8 cellular contexts compared by ENCODE assay signal in genomic region chr1:243253927-243254232, GRCh38. TPM values are rescaled to one million over a fixed set of nuclear protein-coding genes. Genes with fewer than 3 reads are reported as not detected.
A peak's percentile ranks its signal among the peaks of the same experiment; 100 is the strongest.
DNase-seq lines count a peak whose midpoint lies in the region; ATAC-seq and TF ChIP-seq lines count a peak whose summit lies in the region.

No MANE protein-coding gene starts in this region.

- H3K36me3 ChIP-seq in Panc1 (ENCODE audit: control insufficient read depth, insufficient read depth, low read length) (peaks cover 4% of the 10 kb centered on the region), esophagus muscularis mucosa (peaks cover 0 to 3% (median 0%) of the 10 kb centered on the region in 4 donors), rectal smooth muscle tissue (ENCODE audit: control insufficient read depth, insufficient read depth, low read length) (no peaks in the 10 kb centered on the region)

- intact Hi-C loops in Panc1 (cut with micrococcal nuclease; ENCODE audit: unreplicated experiment), result no loop called here
- intact Hi-C loops in esophagus muscularis mucosa (cut with DNase I), result loop anchor here (10.0 kb wide), 1 partner anchor 591 kb away; no protein-coding TSS in a partner anchor

- no peaks in the 10 kb centered on the region for H3K27me3 ChIP-seq in Panc1 (ENCODE audit: control insufficient read depth, insufficient read depth, low read length)
- H3K27me3 ChIP-seq in esophagus muscularis mucosa, result no peaks in the 10 kb centered on the region
- no peaks in the 10 kb centered on the region for H3K27me3 ChIP-seq in rectal smooth muscle tissue (ENCODE audit: control insufficient read depth, insufficient read depth, low read length)

- H3K27ac ChIP-seq in Panc1 (ENCODE audit: low read length), result peak overlapping the region; percentile 79
- peak overlapping the region; percentile 91 to 98 (median 97) for H3K27ac ChIP-seq in esophagus muscularis mucosa (replicated peaks in 1 of 4)
- H3K27ac ChIP-seq in rectal smooth muscle tissue (ENCODE audit: low read depth, low read length), result peak overlapping the region; percentile 98

- DNase-seq in NCI-H146 (lab: John Stamatoyannopoulos, UW) (peak; percentile 60), NCI-H146 treated with DMSO at 0.1 percent for 48 hours (lab: John Stamatoyannopoulos, UW; ENCODE audit: unreplicated experiment) (no peak), Panc1 (ENCODE audit: low read depth, low spot score) (no peak), esophagus muscularis mucosa (ENCODE audit: extremely low spot score) (no peak), islet precursor cell (no peak), SK-N-DZ (ENCODE audit: low spot score) (no peak)

- H3K4me3 ChIP-seq in Panc1 (ENCODE audit: low read depth in 2 of 2, low read length in 2 of 2), result peak overlapping the region; percentile 92 to 97
- peak overlapping the region; percentile 79 to 99 (median 90) for H3K4me3 ChIP-seq in esophagus muscularis mucosa
- H3K4me3 ChIP-seq in rectal smooth muscle tissue (ENCODE audit: low read length), result peak overlapping the region; percentile 97

- H3K9ac ChIP-seq in rectal smooth muscle tissue (ENCODE audit: low read length), result no peak overlapping the region

- no peak for TF ChIP-seq EP300 in esophagus muscularis mucosa (IDR thresholded peaks at IDR 0.05)

- TSS peak; percentile 75 for BruUV-seq in Panc1 (replicated peaks; lab: Mats Ljungman, UMichigan)

- TF ChIP-seq CTCF in Panc1 (IDR thresholded peaks at IDR 0.05) (no peak), esophagus muscularis mucosa (IDR thresholded peaks at IDR 0.05) (no peak)

- H3K9me3 ChIP-seq in Panc1 (ENCODE audit: control insufficient read depth, insufficient read depth, low read depth, low read length) (no peaks in the 10 kb centered on the region), esophagus muscularis mucosa (no peaks in the 10 kb centered on the region)

- POLR2A ChIA-PET in Panc1 (lab: Charles Lee), result no interaction called here

- H3K4me1 ChIP-seq in Panc1 (ENCODE audit: control insufficient read depth, insufficient read depth, low read length) (peaks cover 17% of the 10 kb centered on the region), esophagus muscularis mucosa (peaks cover 27 to 61% (median 52%) of the 10 kb centered on the region in 4 donors), rectal smooth muscle tissue (ENCODE audit: control insufficient read depth, insufficient read depth, low read length) (peaks cover 5% of the 10 kb centered on the region)

- no peak for ATAC-seq in Panc1
- no peak for ATAC-seq in HG03025 (IDR thresholded peaks at IDR 0.05; ENCODE audit: low FRiP score, unreplicated experiment)

- WGBS in esophagus muscularis mucosa, result 1% methylated on average over 4 of the region's 4 CpGs

- CTCF ChIA-PET in Panc1 (lab: Charles Lee), result no interaction called here

- TF ChIP-seq POLR2A in esophagus muscularis mucosa (IDR thresholded peaks at IDR 0.05; ENCODE audit: low read depth), result no peak

- in situ Hi-C loops in Panc1 (cut with HindIII; ENCODE audit: low pct_unique_long_range_greater_than_20kb, low sequenced_read_pairs), result no loop called here

RNA-seq across cellular contexts. Expression of gene CEP170, which starts 1.2 kb away (rescaled TPM):
- 89.3 TPM for total RNA-seq in Panc1 (2021; ENCODE audit: unreplicated experiment)
- 57.9 TPM for polyA plus RNA-seq in Panc1 (2012; ENCODE audit: insufficient read length)
- 10 to 100 TPM; 22.2 to 36.0 (median 30.9) TPM for total RNA-seq in esophagus muscularis mucosa
- 95.5 and 117 TPM in 2 replicates for polyA plus RNA-seq in SK-N-DZ (2014; cell fraction: cytosol; rRNA removed)
- polyA plus RNA-seq in SK-N-DZ (2014; cell fraction: nucleus; rRNA removed), result 91.0 and 130 TPM in 2 replicates

RNA-seq across cellular contexts. Expression of gene SDCCAG8, which starts 2.0 kb away (rescaled TPM):
- total RNA-seq in Panc1 (2021; ENCODE audit: unreplicated experiment), result 14.0 TPM
- 6.1 TPM for polyA plus RNA-seq in Panc1 (2012; ENCODE audit: insufficient read length)
- total RNA-seq in esophagus muscularis mucosa, result 10 to 100 TPM; 24.5 to 52.7 (median 31.7) TPM
- 27.0 and 28.1 TPM in 2 replicates for polyA plus RNA-seq in SK-N-DZ (2014; cell fraction: cytosol; rRNA removed)
- 19.6 and 21.6 TPM in 2 replicates for polyA plus RNA-seq in SK-N-DZ (2014; cell fraction: nucleus; rRNA removed)
